1 cellular context compared by ENCODE assay signal in the genomic region with DNA sequence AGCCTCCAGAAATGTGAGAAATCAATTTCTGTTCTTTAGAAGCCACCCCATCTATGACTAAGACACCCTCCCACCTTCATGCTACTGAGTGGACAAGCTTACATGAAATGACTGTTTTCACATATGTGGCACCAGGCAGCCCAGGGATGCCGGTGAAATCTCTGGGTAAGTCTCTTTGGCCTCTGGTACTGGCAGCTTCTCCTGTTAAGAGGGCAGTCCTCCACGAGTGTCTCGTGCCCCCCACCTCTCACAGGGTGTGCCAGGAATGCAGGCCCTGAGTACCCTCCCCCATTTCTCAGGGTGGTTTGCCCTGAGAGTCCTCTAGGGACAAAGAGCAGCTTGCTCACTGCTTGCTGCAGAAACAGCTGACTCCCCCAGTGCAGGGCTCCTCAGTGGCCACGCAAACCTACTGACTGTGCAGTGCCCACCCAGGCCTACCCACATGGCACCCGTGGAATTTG.
TF ChIP-seq lines count a peak whose summit lies in the region.

No MANE protein-coding gene starts in this region.

TF ChIP-seq in GM12891, 5 proteins besides CTCF, POLR2A, EP300 and RAD21:
- TF ChIP-seq PAX5 (IDR thresholded peaks at IDR 0.05; ENCODE audit: insufficient read depth, low read length, severe bottlenecking) (no peak), POLR2AphosphoS5 (IDR thresholded peaks at IDR 0.05; ENCODE audit: low read depth, low read length) (no peak), SPI1 (IDR thresholded peaks at IDR 0.05; ENCODE audit: low read depth, low read length) (no peak), POU2F2 (IDR thresholded peaks at IDR 0.05; ENCODE audit: low read depth, low read length) (no peak), TAF1 (IDR thresholded peaks at IDR 0.05; ENCODE audit: low read depth, low read length) (no peak)
TF ChIP-seq in GM12891: peak in this region for 0.
